ENCODE assay signal across 8 cellular contexts in genomic region chr1:67687649-67688048, GRCh38. TPM values are rescaled to one million over a fixed set of nuclear protein-coding genes. Genes with fewer than 3 reads are reported as not detected.
DNase-seq lines count a peak whose midpoint lies in the region; ATAC-seq lines count a peak whose summit lies in the region.

No MANE protein-coding gene starts in this region.

- peak overlapping the region; percentile 12 for H3K4me3 Mint-ChIP-seq in activated CD4-positive, alpha-beta T cell treated with anti-CD3 and anti-CD28 coated beads, Interleukin-2, amount 10 ng/mL, durations not matched to agents 7 days and 5 days
- peak overlapping the region; percentile 88 for H3K4me3 Mint-ChIP-seq in stimulated activated effector memory CD8-positive, alpha-beta T cell treated with anti-CD3 and anti-CD28 coated beads, Interleukin-12 subunit alpha, Interleukin-12 subunit beta, amount 100 ng/mL, for 72 hours
- H3K4me3 Mint-ChIP-seq in stimulated activated naive CD8-positive, alpha-beta T cell treated with anti-CD3 and anti-CD28 coated beads, Interleukin-15, amount 100 ng/mL, for 72 hours = peak overlapping the region in 1 of 2 donors; percentile 57

- no peak for DNase-seq in activated CD4-positive, alpha-beta T cell treated with anti-CD3 and anti-CD28 coated beads, Interleukin-2, amount 10 ng/mL, durations not matched to agents 7 days and 5 days
- no peak for DNase-seq in activated CD4-positive, alpha-beta T cell treated with anti-CD3 and anti-CD28 coated beads, Interleukin-2, amount 50 U/mL, for 4 hours
- DNase-seq in RPMI7951 (ENCODE audit: low read depth) (peak; percentile 78), epithelial cell of prostate (ENCODE audit: low read depth, low spot score) (no peak), COLO829 (ENCODE audit: low spot score) (no peak), NCI-H524 (lab: John Stamatoyannopoulos, UW) (no peak)
- no peak for DNase-seq in stimulated activated effector memory CD8-positive, alpha-beta T cell treated with anti-CD3 and anti-CD28 coated beads, Interleukin-12 subunit alpha, Interleukin-12 subunit beta, amount 100 ng/mL, for 72 hours (ENCODE audit: low spot score in 2 of 2)
- no peak for DNase-seq in stimulated activated naive CD8-positive, alpha-beta T cell treated with anti-CD3 and anti-CD28 coated beads, Interleukin-15, amount 100 ng/mL, for 72 hours

- H3K27me3 Mint-ChIP-seq in activated CD4-positive, alpha-beta T cell treated with anti-CD3 and anti-CD28 coated beads, Interleukin-2, amount 10 ng/mL, durations not matched to agents 7 days and 5 days = no peaks in the 10 kb centered on the region
- no peaks in the 10 kb centered on the region for H3K27me3 Mint-ChIP-seq in stimulated activated naive CD8-positive, alpha-beta T cell treated with anti-CD3 and anti-CD28 coated beads, Interleukin-15, amount 100 ng/mL, for 72 hours

- CTCF ChIA-PET in activated CD4-positive, alpha-beta T cell treated with anti-CD3 and anti-CD28 coated beads, Interleukin-2, amount 10 ng/mL, durations not matched to agents 7 days and 5 days (lab: Charles Lee) = no interaction called here

- peak overlapping the region; percentile 100 for H3K27ac ChIP-seq in epithelial cell of prostate

- H3K36me3 Mint-ChIP-seq in activated CD4-positive, alpha-beta T cell treated with anti-CD3 and anti-CD28 coated beads, Interleukin-2, amount 10 ng/mL, durations not matched to agents 7 days and 5 days (ENCODE audit: low read depth) = peaks cover 26% of the 10 kb centered on the region
- peaks cover 58% of the 10 kb centered on the region for H3K36me3 Mint-ChIP-seq in stimulated activated effector memory CD8-positive, alpha-beta T cell treated with anti-CD3 and anti-CD28 coated beads, Interleukin-12 subunit alpha, Interleukin-12 subunit beta, amount 100 ng/mL, for 72 hours

- H3K9me3 Mint-ChIP-seq in activated CD4-positive, alpha-beta T cell treated with anti-CD3 and anti-CD28 coated beads, Interleukin-2, amount 10 ng/mL, durations not matched to agents 7 days and 5 days = no peaks in the 10 kb centered on the region
- no peaks in the 10 kb centered on the region for H3K9me3 Mint-ChIP-seq in stimulated activated effector memory CD8-positive, alpha-beta T cell treated with anti-CD3 and anti-CD28 coated beads, Interleukin-12 subunit alpha, Interleukin-12 subunit beta, amount 100 ng/mL, for 72 hours
- H3K9me3 Mint-ChIP-seq in stimulated activated naive CD8-positive, alpha-beta T cell treated with anti-CD3 and anti-CD28 coated beads, Interleukin-15, amount 100 ng/mL, for 72 hours = no peaks in the 10 kb centered on the region

- H3K27ac Mint-ChIP-seq in activated CD4-positive, alpha-beta T cell treated with anti-CD3 and anti-CD28 coated beads, Interleukin-2, amount 10 ng/mL, durations not matched to agents 7 days and 5 days = no peak overlapping the region
- no peak overlapping the region for H3K27ac Mint-ChIP-seq in stimulated activated effector memory CD8-positive, alpha-beta T cell treated with anti-CD3 and anti-CD28 coated beads, Interleukin-12 subunit alpha, Interleukin-12 subunit beta, amount 100 ng/mL, for 72 hours
- peak overlapping the region in 1 of 2 donors; percentile 17 for H3K27ac Mint-ChIP-seq in stimulated activated naive CD8-positive, alpha-beta T cell treated with anti-CD3 and anti-CD28 coated beads, Interleukin-15, amount 100 ng/mL, for 72 hours

- POLR2A ChIA-PET in activated CD4-positive, alpha-beta T cell treated with anti-CD3 and anti-CD28 coated beads, Interleukin-2, amount 10 ng/mL, durations not matched to agents 7 days and 5 days (lab: Charles Lee) = no interaction called here

- no peak for ATAC-seq in stimulated activated effector memory CD8-positive, alpha-beta T cell treated with anti-CD3 and anti-CD28 coated beads, Interleukin-12 subunit alpha, Interleukin-12 subunit beta, amount 100 ng/mL, for 72 hours
- no peak for ATAC-seq in stimulated activated naive CD8-positive, alpha-beta T cell treated with anti-CD3 and anti-CD28 coated beads, Interleukin-15, amount 100 ng/mL, for 72 hours

- peaks cover 39% of the 10 kb centered on the region for H3K4me1 Mint-ChIP-seq in activated CD4-positive, alpha-beta T cell treated with anti-CD3 and anti-CD28 coated beads, Interleukin-2, amount 10 ng/mL, durations not matched to agents 7 days and 5 days
- peaks cover 42% of the 10 kb centered on the region for H3K4me1 Mint-ChIP-seq in stimulated activated effector memory CD8-positive, alpha-beta T cell treated with anti-CD3 and anti-CD28 coated beads, Interleukin-12 subunit alpha, Interleukin-12 subunit beta, amount 100 ng/mL, for 72 hours
- peaks cover 42% of the 10 kb centered on the region for H3K4me1 Mint-ChIP-seq in stimulated activated naive CD8-positive, alpha-beta T cell treated with anti-CD3 and anti-CD28 coated beads, Interleukin-15, amount 100 ng/mL, for 72 hours

RNA-seq across cellular contexts. Expression of gene GADD45A, which starts 2.6 kb away (rescaled TPM):
- total RNA-seq in activated CD4-positive, alpha-beta T cell treated with anti-CD3 and anti-CD28 coated beads, Interleukin-2, amount 10 ng/mL, durations not matched to agents 7 days and 5 days = 10 to 100 TPM; 14.2 to 16.6 TPM
- total RNA-seq in RPMI7951 (2014; rRNA removed; shearing (Covaris generic)) = 45.8 and 46.0 TPM in 2 replicates
